Comparison of ENCODE assay signal across 27 cellular contexts in genomic region chr16:68453816-68454215, GRCh38. TPM values are rescaled to one million over a fixed set of nuclear protein-coding genes. Genes with fewer than 3 reads are reported as not detected.
A peak's percentile ranks its signal among the peaks of the same experiment; 100 is the strongest.
DNase-seq lines count a peak whose midpoint lies in the region; ATAC-seq, FAIRE-seq and TF ChIP-seq lines count a peak whose summit lies in the region.
"Had no signal": no experiment of that assay in that cellular context is flagged by ENCODE, and none has a peak within 500 bp of the region (broad histone marks: within the 10 kb centered on the region; RNA-seq: fewer than 3 reads in every experiment).

No MANE protein-coding gene starts in this region.

- no peak overlapping the region for H3K27ac ChIP-seq in vagina
- H3K27ac ChIP-seq: BLaER1 had no signal

- no peaks in the 10 kb centered on the region for H3K36me3 ChIP-seq in bronchial epithelial cell (ENCODE audit: control insufficient read depth, insufficient read depth, low read length)
- H3K36me3 ChIP-seq in vagina, result no peaks in the 10 kb centered on the region
- H3K36me3 ChIP-seq: BE2C, BLaER1 had no signal

- H3K36me3 Mint-ChIP-seq in natural killer cell treated with Interleukin-12 subunit alpha and Interleukin-12 subunit beta and Interleukin-15 and Interleukin-18, amount 100 ng/mL, for 72 hours, result no peaks in the 10 kb centered on the region
- H3K36me3 Mint-ChIP-seq in natural killer cell, result no peaks in the 10 kb centered on the region
- H3K36me3 Mint-ChIP-seq: CD4-positive, alpha-beta memory T cell; CD4-positive, CD25-positive, alpha-beta regulatory T cell; CD8-positive, alpha-beta memory T cell had no signal

- H3K9me3 ChIP-seq in vagina, result no peaks in the 10 kb centered on the region
- H3K9me3 ChIP-seq: BE2C, BLaER1 had no signal

- H3K27me3 ChIP-seq in bronchial epithelial cell (ENCODE audit: control insufficient read depth, insufficient read depth, low read length) (no peaks in the 10 kb centered on the region), vagina (no peaks in the 10 kb centered on the region)
- H3K27me3 ChIP-seq: BE2C, BLaER1 had no signal

- peaks cover 5% of the 10 kb centered on the region in 2 donors for H3K4me1 Mint-ChIP-seq in natural killer cell treated with Interleukin-12 subunit alpha and Interleukin-12 subunit beta and Interleukin-15 and Interleukin-18, amount 100 ng/mL, for 72 hours (ENCODE audit: low read depth in 2 of 2)
- peaks cover 5% of the 10 kb centered on the region in 2 donors for H3K4me1 Mint-ChIP-seq in natural killer cell

- H3K4me3 ChIP-seq in bronchial epithelial cell (ENCODE audit: low read depth, low read length), result no peak overlapping the region
- no peak overlapping the region for H3K4me3 ChIP-seq in vagina
- H3K4me3 ChIP-seq: BLaER1, GM12878 had no signal

- peak; percentile 32 to 43 for ATAC-seq in natural killer cell treated with Interleukin-12 subunit alpha and Interleukin-12 subunit beta and Interleukin-15 and Interleukin-18, amount 100 ng/mL, for 72 hours
- ATAC-seq in natural killer cell, result no peak
- ATAC-seq: GM12878 had no signal

- H3K4me1 ChIP-seq in vagina, result peaks cover 3% of the 10 kb centered on the region

- no peak for TF ChIP-seq POLR2A in vagina (IDR thresholded peaks at IDR 0.05)

- no peaks in the 10 kb centered on the region for H3K9me3 Mint-ChIP-seq in natural killer cell treated with Interleukin-12 subunit alpha and Interleukin-12 subunit beta and Interleukin-15 and Interleukin-18, amount 100 ng/mL, for 72 hours
- H3K9me3 Mint-ChIP-seq in natural killer cell, result no peaks in the 10 kb centered on the region
- H3K9me3 Mint-ChIP-seq: CD4-positive, alpha-beta memory T cell; CD4-positive, CD25-positive, alpha-beta regulatory T cell; CD8-positive, alpha-beta memory T cell had no signal

- H3K27me3 Mint-ChIP-seq in natural killer cell treated with Interleukin-12 subunit alpha and Interleukin-12 subunit beta and Interleukin-15 and Interleukin-18, amount 100 ng/mL, for 72 hours, result peaks cover 0 to 9% of the 10 kb centered on the region in 2 donors
- H3K27me3 Mint-ChIP-seq in natural killer cell (ENCODE audit: low read depth in 2 of 2), result peaks cover 5 to 11% of the 10 kb centered on the region in 2 donors
- H3K27me3 Mint-ChIP-seq: CD4-positive, alpha-beta memory T cell had no signal

- H3K4me3 Mint-ChIP-seq in natural killer cell treated with Interleukin-12 subunit alpha and Interleukin-12 subunit beta and Interleukin-15 and Interleukin-18, amount 100 ng/mL, for 72 hours, result no peak overlapping the region
- H3K4me3 Mint-ChIP-seq in natural killer cell, result no peak overlapping the region
- H3K4me3 Mint-ChIP-seq: CD14-positive monocyte; CD4-positive, alpha-beta memory T cell; CD4-positive, CD25-positive, alpha-beta regulatory T cell; CD8-positive, alpha-beta memory T cell had no signal

- intact Hi-C loops in natural killer cell (cut with micrococcal nuclease), result no loop called here
- intact Hi-C loops in vagina (cut with DNase I), result no loop called here

- no peak overlapping the region for H3K27ac Mint-ChIP-seq in natural killer cell treated with Interleukin-12 subunit alpha and Interleukin-12 subunit beta and Interleukin-15 and Interleukin-18, amount 100 ng/mL, for 72 hours
- H3K27ac Mint-ChIP-seq in natural killer cell, result no peak overlapping the region
- H3K27ac Mint-ChIP-seq: CD14-positive monocyte; CD4-positive, alpha-beta memory T cell; CD4-positive, CD25-positive, alpha-beta regulatory T cell; CD8-positive, alpha-beta memory T cell had no signal

- TF ChIP-seq CTCF in natural killer cell (IDR thresholded peaks at IDR 0.05) (no peak), bronchial epithelial cell (IDR thresholded peaks at IDR 0.05; ENCODE audit: insufficient read depth, low read length, severe bottlenecking) (no peak), vagina (IDR thresholded peaks at IDR 0.05) (no peak)

- no peak for DNase-seq in natural killer cell treated with Interleukin-12 subunit alpha and Interleukin-12 subunit beta and Interleukin-15 and Interleukin-18, amount 100 ng/mL, for 72 hours (ENCODE audit: low spot score)
- DNase-seq in natural killer cell, result no peak
- no peak for DNase-seq in bronchial epithelial cell (ENCODE audit: low read depth)
- peak; percentile 32 for DNase-seq in islet precursor cell
- DNase-seq in vagina (ENCODE audit: extremely low spot score in 2 of 2), result no peak
- no peak for DNase-seq in ureter (ENCODE audit: low spot score)
- DNase-seq: 8988T; ACHN; BE2C; C1 segment of cervical spinal cord; CD4-positive, alpha-beta memory T cell; CD8-positive, alpha-beta memory T cell; COR-L47; DMS 273 treated with DMSO at 0.1 percent for 48 hours; DMS153; DMS53; DMS79; DND-41; EL; GDM1 had no signal

- peak; percentile 68 for FAIRE-seq in bronchial epithelial cell (lab: Jason Lieb, UNC)
- FAIRE-seq: A204.1, GM12878, GM12892, GM18507 had no signal

RNA-seq across cellular contexts. Expression of gene SMPD3, which starts 5.5 kb away (rescaled TPM):
- total RNA-seq in natural killer cell treated with Interleukin-12 subunit alpha and Interleukin-12 subunit beta and Interleukin-15 and Interleukin-18, amount 100 ng/mL, for 72 hours, result 1 to 10 TPM in 1 of 2 donors, under 1 TPM in 1; 0.26 to 1.9 TPM
- total RNA-seq in natural killer cell (10 to 100 TPM in 1 of 3 donors, 1 to 10 TPM in 2; 2.4 to 13.3 (median 3.2) TPM), bronchial epithelial cell (under 0.01 TPM in 1 of 2 replicates, not detected in the other), vagina (3.4 TPM), ureter (1.6 TPM)

Comparison
In these comparisons a context has a peak if more than half of its experiments do, and no peak if none do; other contexts are left out.
1. ATAC-seq: peak in natural killer cell treated with Interleukin-12 subunit alpha and Interleukin-12 subunit beta and Interleukin-15 and Interleukin-18, amount 100 ng/mL, for 72 hours (2 of 2); none in natural killer cell (0 of 3).